1 cellular context compared by ENCODE assay signal in genomic region chr13:27125357-27126282, GRCh38.
TF ChIP-seq lines count a peak whose summit lies in the region.

No MANE protein-coding gene starts in this region.

TF ChIP-seq in K562, 482 proteins besides CTCF, POLR2A, EP300 and RAD21 (continued from another document and continues in another):
- TF ChIP-seq ZNF197 (CRISPR knock-in tag; IDR thresholded peaks at IDR 0.05; ENCODE audit: low read depth) (no peak), ELK3 (CRISPR knock-in tag; IDR thresholded peaks at IDR 0.05) (no peak), CEBPB (tag; IDR thresholded peaks at IDR 0.05) (peak; percentile 50; the same call in 1 of the 2 replicates), ZNF79 (CRISPR knock-in tag; IDR thresholded peaks at IDR 0.05; ENCODE audit: low read depth) (no peak), HMBOX1 (IDR thresholded peaks at IDR 0.05) (no peak), SMAD4 (CRISPR knock-in tag; conservative IDR thresholded peaks at IDR 0.05) (peak; percentile 71), ZNF780A (CRISPR knock-in tag; IDR thresholded peaks at IDR 0.05) (no peak), JUND (IDR thresholded peaks at IDR 0.05; ENCODE audit: borderline replicate concordance, low read depth, low read length) (0 out of 2 replicates have a peak, but pooled peaks have one; percentile 5), JUND (tag; IDR thresholded peaks at IDR 0.05; ENCODE audit: borderline replicate concordance, low read depth, low read length) (no peak), BMI1 (IDR thresholded peaks at IDR 0.05; ENCODE audit: low read length) (no peak), ZBTB8A (IDR thresholded peaks at IDR 0.05; ENCODE audit: partially characterized antibody) (no peak), THRB (CRISPR knock-in tag; conservative IDR thresholded peaks at IDR 0.05) (no peak), FOXA1 (IDR thresholded peaks at IDR 0.05; ENCODE audit: borderline replicate concordance) (no peak), ZNF449 (CRISPR knock-in tag; IDR thresholded peaks at IDR 0.05) (no peak), PREB (CRISPR knock-in tag; IDR thresholded peaks at IDR 0.05) (peak; percentile 64; the same call in 1 of the 2 replicates), NR0B1 (IDR thresholded peaks at IDR 0.05; ENCODE audit: partially characterized antibody) (no peak), ZNF124 (CRISPR knock-in tag; IDR thresholded peaks at IDR 0.05) (no peak), HDAC1 (IDR thresholded peaks at IDR 0.05) (no peak), ZNF655 (CRISPR knock-in tag; IDR thresholded peaks at IDR 0.05) (no peak), REST (CRISPR knock-in tag; IDR thresholded peaks at IDR 0.05; ENCODE audit: low read depth) (no peak), ZNF699 (CRISPR knock-in tag; IDR thresholded peaks at IDR 0.05; ENCODE audit: insufficient replicate concordance) (no peak), ZNF263 (CRISPR knock-in tag; IDR thresholded peaks at IDR 0.05; ENCODE audit: borderline replicate concordance) (0 out of 2 replicates have a peak, but pooled peaks have one; percentile 40), ATF7 (IDR thresholded peaks at IDR 0.05) (peak; percentile 66), MTA3 (IDR thresholded peaks at IDR 0.05; ENCODE audit: borderline replicate concordance) (peak; percentile 72; the same call in 1 of the 2 replicates), PBX2 (CRISPR knock-in tag; IDR thresholded peaks at IDR 0.05; ENCODE audit: low read depth) (no peak), PBX2 (tag; conservative IDR thresholded peaks at IDR 0.05; ENCODE audit: low read depth) (peak; percentile 46; the same call in 1 of the 2 replicates), CBX1 (IDR thresholded peaks at IDR 0.05; ENCODE audit: low read depth) (no peak), TFE3 (CRISPR knock-in tag; IDR thresholded peaks at IDR 0.05) (no peak), KDM4B (IDR thresholded peaks at IDR 0.05; ENCODE audit: borderline replicate concordance in 2 of 2, low read depth in 1 of 2) (0 out of 4 replicates have a peak, but pooled peaks of 1 of the 2 experiments have one; percentile 20), CBFA2T3 (IDR thresholded peaks at IDR 0.05) (peak; percentile 79), ZNF436 (CRISPR knock-in tag; IDR thresholded peaks at IDR 0.05) (no peak), THRA (IDR thresholded peaks at IDR 0.05) (no peak), NCOR1 (IDR thresholded peaks at IDR 0.05) (peak; percentile 72; the same call in 1 of the 2 replicates)
